28 cellular contexts compared by ENCODE assay signal in the genomic region with DNA sequence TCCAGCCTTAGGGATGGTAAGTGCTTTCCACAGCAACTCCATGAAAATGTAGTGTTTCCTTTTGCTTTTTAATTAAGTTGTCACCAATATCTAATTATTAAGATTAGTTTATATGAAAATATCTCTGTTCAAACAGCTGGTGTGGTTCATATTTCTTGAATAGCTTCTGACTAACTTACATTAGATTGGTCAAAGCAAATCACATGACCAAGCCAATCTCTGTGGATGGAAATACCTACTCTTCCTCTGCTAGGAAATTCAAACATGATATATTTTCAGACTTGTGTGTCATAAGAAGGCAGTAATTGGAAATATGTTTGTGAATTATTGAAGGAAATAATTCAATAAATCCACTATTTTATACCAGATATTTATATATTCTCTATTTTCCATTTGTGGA. TPM values are rescaled to one million over a fixed set of nuclear protein-coding genes. Genes with fewer than 3 reads are reported as not detected.
"Had no signal": no experiment of that assay in that cellular context is flagged by ENCODE, and none has a peak within 500 bp of the region (broad histone marks: within the 10 kb centered on the region; RNA-seq: fewer than 3 reads in every experiment).

No MANE protein-coding gene starts in this region.

- H3K4me1 ChIP-seq: esophagus muscularis mucosa, foreskin keratinocyte, gastroesophageal sphincter, heart left ventricle, left lung, prostate gland, sigmoid colon, suprapubic skin, transverse colon, vagina had no signal

- H3K36me3 ChIP-seq: esophagus muscularis mucosa, gastroesophageal sphincter, heart left ventricle, left lung, prostate gland, sigmoid colon, suprapubic skin, transverse colon, vagina had no signal

- ATAC-seq: foreskin keratinocyte; gastroesophageal sphincter; heart left ventricle; left cardiac atrium; left lung; mucosa of descending colon; naive thymus-derived CD8-positive, alpha-beta T cell; right cardiac atrium; stimulated activated naive CD8-positive, alpha-beta T cell treated with anti-CD3 and anti-CD28 coated beads, Interleukin-15, amount 100 ng/mL, for 72 hours had no signal

- H3K9me3 ChIP-seq: prostate gland, sigmoid colon, suprapubic skin, transverse colon, vagina had no signal

- H3K27me3 ChIP-seq: esophagus muscularis mucosa, foreskin keratinocyte, gastroesophageal sphincter, heart left ventricle, left lung, sigmoid colon, suprapubic skin, transverse colon, vagina had no signal

- H3K4me3 ChIP-seq: coronary artery, esophagus muscularis mucosa, gastroesophageal sphincter, heart left ventricle, left lung, mucosa of descending colon, prostate gland, sigmoid colon, skin epidermis, suprapubic skin, transverse colon, vagina had no signal

- DNase-seq: dermis blood vessel endothelial cell; effector memory CD4-positive, alpha-beta T cell; foreskin keratinocyte; heart left ventricle; left cardiac atrium; mesenchymal stem cell; naive thymus-derived CD8-positive, alpha-beta T cell; nephron progenitor cell; right cardiac atrium; sigmoid colon; stimulated activated CD4-positive, alpha-beta T cell treated with anti-CD3 and anti-CD28 coated beads, Interleukin-15, amount 100 ng/mL, for 24 hours; stimulated activated CD4-positive, alpha-beta T cell treated with anti-CD3 and anti-CD28 coated beads, Interleukin-2, amount 100 ng/mL, for 48 hours; stimulated activated CD8-positive, alpha-beta memory T cell treated with anti-CD3 and anti-CD28 coated beads, Interleukin-4, amount 100 ng/mL, for 48 hours; stimulated activated naive CD4-positive, alpha-beta T cell; stimulated activated naive CD8-positive, alpha-beta T cell treated with anti-CD3 and anti-CD28 coated beads, Interleukin-15, amount 100 ng/mL, for 72 hours; transverse colon had no signal

- H3K27ac ChIP-seq: coronary artery, esophagus muscularis mucosa, foreskin keratinocyte, gastroesophageal sphincter, heart left ventricle, left lung, prostate gland, sigmoid colon, skin epidermis, suprapubic skin, transverse colon, vagina had no signal

RNA-seq across cellular contexts. Expression of gene CADM2, which starts 54.6 kb away (rescaled TPM):
- total RNA-seq: dermis blood vessel endothelial cell, endothelial cell of umbilical vein, epithelial cell of proximal tubule, foreskin keratinocyte, renal cortical epithelial cell had no signal
- polyA plus RNA-seq: endothelial cell of umbilical vein had no signal
